20 cellular contexts compared by ENCODE assay signal in genomic region chr19:40331052-40331451, GRCh38. TPM values are rescaled to one million over a fixed set of nuclear protein-coding genes. Genes with fewer than 3 reads are reported as not detected.
DNase-seq lines count a peak whose midpoint lies in the region; ATAC-seq, FAIRE-seq and TF ChIP-seq lines count a peak whose summit lies in the region.
"Had no signal": no experiment of that assay in that cellular context is flagged by ENCODE, and none has a peak within 500 bp of the region (broad histone marks: within the 10 kb centered on the region; RNA-seq: fewer than 3 reads in every experiment).

No MANE protein-coding gene starts in this region.

- H3K79me2 ChIP-seq in K562 (ENCODE audit: control insufficient read depth, insufficient read depth, low read length): no peaks in the 10 kb centered on the region

- ATAC-seq in K562 (no peak), HG03354 (IDR thresholded peaks at IDR 0.05; ENCODE audit: poor library complexity, severe bottlenecking, unreplicated experiment) (no peak)
- ATAC-seq: mucosa of descending colon; PC-3; stimulated activated effector memory CD8-positive, alpha-beta T cell treated with anti-CD3 and anti-CD28 coated beads, Interleukin-12 subunit alpha, Interleukin-12 subunit beta, amount 100 ng/mL, for 72 hours had no signal

- TF ChIP-seq POLR2A in K562 (conservative IDR thresholded peaks at IDR 0.05) (no peak), prostate gland (IDR thresholded peaks at IDR 0.05) (no peak)

- peaks cover 0 to 9% of the 10 kb centered on the region in 2 experiments; a peak in 2 of 5 replicates for H3K4me1 ChIP-seq in K562 (replicated peaks in 1 of 2; ENCODE audit: control insufficient read depth in 2 of 2, insufficient read depth in 2 of 2, low read length in 2 of 2)
- H3K4me1 ChIP-seq in prostate gland (replicated peaks): no peaks in the 10 kb centered on the region
- H3K4me1 ChIP-seq: neural progenitor cell had no signal

- H3K27ac ChIP-seq in K562 (ENCODE audit: extremely low read depth, low read depth, low read length) (no peak overlapping the region), prostate gland (no peak overlapping the region)
- H3K27ac ChIP-seq: neural progenitor cell, suprapubic skin had no signal

- H3K9me3 ChIP-seq in K562 (replicated peaks; ENCODE audit: control insufficient read depth, insufficient read depth, low read depth, low read length) (no peaks in the 10 kb centered on the region), prostate gland (no peaks in the 10 kb centered on the region)
- H3K9me3 ChIP-seq: mucosa of descending colon, suprapubic skin had no signal

- POLR2A ChIA-PET in K562 (lab: Yijun Ruan, JAX): interaction anchor here (0.5 to 1.0 kb wide), 2 partner anchors 9 to 149 kb away, joined by 3 to 4 read pairs; no protein-coding TSS in a partner anchor

- no peaks in the 10 kb centered on the region for H3K27me3 ChIP-seq in K562 (ENCODE audit: control insufficient read depth in 2 of 2, insufficient read depth in 2 of 2, low read length in 2 of 2)
- H3K27me3 ChIP-seq in prostate gland (replicated peaks; ENCODE audit: insufficient read depth): no peaks in the 10 kb centered on the region
- H3K27me3 ChIP-seq: neural progenitor cell, suprapubic skin had no signal

- no peaks in the 10 kb centered on the region for H3K9me1 ChIP-seq in K562 (ENCODE audit: control insufficient read depth, insufficient read depth, low read length)

- peaks cover 79% of the 10 kb centered on the region for H3K36me3 ChIP-seq in K562 (ENCODE audit: control insufficient read depth, insufficient read depth, low read length)
- H3K36me3 ChIP-seq in prostate gland: peaks cover 3 to 9% of the 10 kb centered on the region in 2 donors
- H3K36me3 ChIP-seq: neural progenitor cell had no signal

- H3K4me3 ChIP-seq in K562 (no peak overlapping the region), fibroblast of the aortic adventitia (ENCODE audit: low read depth, low read length) (no peak overlapping the region), prostate gland (no peak overlapping the region)
- H3K4me3 ChIP-seq: mucosa of descending colon, neural progenitor cell, suprapubic skin had no signal

- TF ChIP-seq EP300 in K562 (IDR thresholded peaks at IDR 0.05; ENCODE audit: low read length): no peak

- no peak for TF ChIP-seq CTCF in K562 (IDR thresholded peaks at IDR 0.05 in 2 of 3, conservative IDR thresholded peaks at IDR 0.05 in 1 of 3; ENCODE audit: insufficient read depth in 2 of 3, low read depth in 1 of 3, low read length in 3 of 3)
- no peak for TF ChIP-seq CTCF in fibroblast of the aortic adventitia (IDR thresholded peaks at IDR 0.05; ENCODE audit: insufficient read depth, low read length)
- peak in 1 of 4 experiments; percentile 4 for TF ChIP-seq CTCF in prostate gland (IDR thresholded peaks at IDR 0.05)

- intact Hi-C loops in K562 (cut with micrococcal nuclease): no loop called here
- intact Hi-C loops in prostate gland (cut with DNase I): no loop called here

- WGBS in K562 (ENCODE audit: insufficient coverage, low coverage, missing lambda C conversion rate): 42% methylated on average over 5 of the region's 5 CpGs
- 51% methylated on average over 5 of the region's 5 CpGs for WGBS in prostate gland

- in situ Hi-C loops in K562 (cut with MboI): no loop called here

- no peak for TF ChIP-seq RAD21 in K562 (CRISPR knock-in tag; conservative IDR thresholded peaks at IDR 0.05 in 1 of 2, IDR thresholded peaks at IDR 0.05 in 1 of 2)

- no peak overlapping the region for H3K4me2 ChIP-seq in K562 (ENCODE audit: insufficient read depth, low read length)
- H3K4me2 ChIP-seq: neural progenitor cell had no signal

- no peak for FAIRE-seq in K562 (lab: Jason Lieb, UNC)

- DNase-seq in NOMO-1 treated with DMSO at 0.1 percent for 48 hours (lab: John Stamatoyannopoulos, UW; ENCODE audit: unreplicated experiment) (peak; percentile 77), K562 (ENCODE audit: extremely low read depth in 1 of 4, low spot score in 3 of 4) (no peak), fibroblast of the aortic adventitia (ENCODE audit: low read depth) (peak; percentile 3), prostate gland (ENCODE audit: low spot score) (peak; percentile 49), kidney tubule cell (ENCODE audit: low spot score) (no peak), SHP77 (lab: John Stamatoyannopoulos, UW) (no peak)
- DNase-seq: CD4-positive, alpha-beta memory T cell; DMS 273 treated with DMSO at 0.1 percent for 48 hours; effector memory CD4-positive, alpha-beta T cell; GOT3; mucosa of descending colon; NCI-H146; PC-3; stimulated activated CD4-positive, alpha-beta T cell treated with anti-CD3 and anti-CD28 coated beads, Interleukin-2, amount 100 ng/mL, for 24 hours; T-helper 2 cell had no signal

- H2AFZ ChIP-seq in K562 (ENCODE audit: low read depth, low read length): no peak overlapping the region
- H2AFZ ChIP-seq: neural progenitor cell had no signal

- BruUV-seq in K562 (replicated peaks; lab: Mats Ljungman, UMichigan): no TSS peak

- H4K20me1 ChIP-seq in K562 (replicated peaks; ENCODE audit: control insufficient read depth, insufficient read depth, low read length): no peaks in the 10 kb centered on the region

- CTCF ChIA-PET in K562 (lab: Yijun Ruan, JAX; ENCODE audit: low intra/inter-chr PET ratio): no interaction called here

- no peak overlapping the region; a peak in 1 of 4 replicates for H3K9ac ChIP-seq in K562 (ENCODE audit: insufficient read depth in 1 of 2, low read depth in 2 of 2, low read length in 2 of 2)
- H3K9ac ChIP-seq: neural progenitor cell had no signal

RNA-seq across cellular contexts. Expression of gene C19orf47, which starts 17.1 kb away (rescaled TPM):
- 54.6 and 104 TPM in 2 replicates for total RNA-seq in K562 (2011; cell fraction: chromatin; rRNA removed; ENCODE audit: low replicate concordance)
- total RNA-seq in K562 (2011; cell fraction: nucleolus; rRNA removed): 38.6 and 39.2 TPM in 2 replicates
- 46.7 and 47.2 TPM in 2 replicates for total RNA-seq in K562 (2011; cell fraction: nucleoplasm; rRNA removed)
- total RNA-seq in K562 (2014; rRNA removed) (15.8 and 18.7 TPM in 2 replicates), K562 (2014; rRNA removed; fragmentation: Illumina TruSeq; extraction: Trizol) (3.3 and 4.0 TPM in 2 replicates), K562 (2015; rRNA removed; fragmentation: Illumina TruSeq; extraction: Trizol) (9.6 and 11.0 TPM in 2 replicates), K562 (2021) (26.1 and 27.3 TPM in 2 replicates), fibroblast of the aortic adventitia (ENCODE audit: low replicate concordance) (1.2 and 9.1 TPM in 2 replicates), prostate gland (10 to 100 TPM; 20.8 to 27.3 TPM)
- polyA plus RNA-seq in K562 (2011; rRNA removed) (21.6 and 24.9 TPM in 2 replicates), K562 (2014; fragmentation: Illumina TruSeq; extraction: Trizol) (15.2 and 18.3 TPM in 2 replicates), K562 (2014; fragmentation: Nextera tagmentation; extraction: Ambion mirVana) (under 1 TPM; 0.08 to 0.66 TPM), K562 (2014; rRNA removed) (14.7 and 20.5 TPM in 2 replicates)
- 20.1 and 41.9 TPM in 2 replicates for polyA plus RNA-seq in K562 (2011; cell fraction: cytosol; rRNA removed)
- 26.9 and 32.6 TPM in 2 replicates for polyA plus RNA-seq in K562 (2011; cell fraction: nucleus; rRNA removed)
- 14.8 and 15.2 TPM in 2 replicates for polyA plus RNA-seq in K562 (2012)
- 25.2 and 45.6 TPM in 2 replicates for polyA minus RNA-seq in K562 (2011; rRNA and poly(A)+ RNA removed)
- polyA minus RNA-seq in K562 (2011; cell fraction: cytosol; rRNA and poly(A)+ RNA removed): 13.1 and 23.2 TPM in 2 replicates
- 12.1 and 14.4 TPM in 2 replicates for polyA minus RNA-seq in K562 (2011; cell fraction: nucleus; rRNA and poly(A)+ RNA removed)

RNA-seq across cellular contexts. Expression of gene PLD3, which starts 17.4 kb away (rescaled TPM):
- 107 and 382 TPM in 2 replicates for total RNA-seq in K562 (2011; cell fraction: chromatin; rRNA removed; ENCODE audit: low replicate concordance)
- 428 and 489 TPM in 2 replicates for total RNA-seq in K562 (2011; cell fraction: nucleolus; rRNA removed)
- total RNA-seq in K562 (2011; cell fraction: nucleoplasm; rRNA removed): 273 and 275 TPM in 2 replicates
- total RNA-seq in K562 (2014; rRNA removed) (112 and 167 TPM in 2 replicates), K562 (2014; rRNA removed; fragmentation: Illumina TruSeq; extraction: Trizol) (25.6 and 32.7 TPM in 2 replicates), K562 (2015; rRNA removed; fragmentation: Illumina TruSeq; extraction: Trizol) (63.5 and 72.9 TPM in 2 replicates), K562 (2021) (121 and 128 TPM in 2 replicates), fibroblast of the aortic adventitia (ENCODE audit: low replicate concordance) (179 and 252 TPM in 2 replicates), prostate gland (100 to 1,000 TPM; 328 to 639 TPM)
- polyA plus RNA-seq in K562 (2011; rRNA removed) (72.7 and 167 TPM in 2 replicates), K562 (2014; fragmentation: Illumina TruSeq; extraction: Trizol) (79.3 and 129 TPM in 2 replicates), K562 (2014; fragmentation: Nextera tagmentation; extraction: Ambion mirVana) (1 to 10 TPM; 2.3 to 5.8 TPM), K562 (2014; rRNA removed) (81.6 and 91.2 TPM in 2 replicates)
- 103 and 259 TPM in 2 replicates for polyA plus RNA-seq in K562 (2011; cell fraction: cytosol; rRNA removed)
- polyA plus RNA-seq in K562 (2011; cell fraction: nucleus; rRNA removed): 92.2 and 141 TPM in 2 replicates
- polyA plus RNA-seq in K562 (2012): 172 and 394 TPM in 2 replicates
- 36.8 and 45.4 TPM in 2 replicates for polyA minus RNA-seq in K562 (2011; rRNA and poly(A)+ RNA removed)
- 168 and 196 TPM in 2 replicates for polyA minus RNA-seq in K562 (2011; cell fraction: cytosol; rRNA and poly(A)+ RNA removed)
- polyA minus RNA-seq in K562 (2011; cell fraction: nucleus; rRNA and poly(A)+ RNA removed): 38.8 and 46.8 TPM in 2 replicates

RNA-seq across cellular contexts. Expression of gene AKT2, which starts 45.9 kb away (rescaled TPM):
- total RNA-seq in K562 (2011; cell fraction: chromatin; rRNA removed; ENCODE audit: low replicate concordance): 290 and 653 TPM in 2 replicates
- total RNA-seq in K562 (2011; cell fraction: nucleolus; rRNA removed): 340 and 358 TPM in 2 replicates
- total RNA-seq in K562 (2011; cell fraction: nucleoplasm; rRNA removed): 338 and 343 TPM in 2 replicates
- 61.1 and 83.7 TPM in 2 replicates for total RNA-seq in K562 (2014; rRNA removed)
- total RNA-seq in K562 (2014; rRNA removed; fragmentation: Illumina TruSeq; extraction: Trizol): 44.7 and 55.7 TPM in 2 replicates
- 67.4 and 67.7 TPM in 2 replicates for total RNA-seq in K562 (2015; rRNA removed; fragmentation: Illumina TruSeq; extraction: Trizol)
- total RNA-seq in K562 (2021): 120 and 127 TPM in 2 replicates
- polyA plus RNA-seq in K562 (2011; rRNA removed): 90.8 and 133 TPM in 2 replicates
- 112 and 119 TPM in 2 replicates for polyA plus RNA-seq in K562 (2011; cell fraction: cytosol; rRNA removed)
- 493 and 545 TPM in 2 replicates for polyA plus RNA-seq in K562 (2011; cell fraction: nucleus; rRNA removed)
- 76.0 and 79.7 TPM in 2 replicates for polyA plus RNA-seq in K562 (2012)
- 108 and 132 TPM in 2 replicates for polyA plus RNA-seq in K562 (2014; fragmentation: Illumina TruSeq; extraction: Trizol)
- 1 to 10 TPM; 1.1 TPM for polyA plus RNA-seq in K562 (2014; fragmentation: Nextera tagmentation; extraction: Ambion mirVana)
- polyA plus RNA-seq in K562 (2014; rRNA removed): 85.4 and 108 TPM in 2 replicates
- 47.0 and 54.6 TPM in 2 replicates for polyA minus RNA-seq in K562 (2011; rRNA and poly(A)+ RNA removed)
- 48.0 and 50.7 TPM in 2 replicates for polyA minus RNA-seq in K562 (2011; cell fraction: cytosol; rRNA and poly(A)+ RNA removed)
- 66.6 and 101 TPM in 2 replicates for polyA minus RNA-seq in K562 (2011; cell fraction: nucleus; rRNA and poly(A)+ RNA removed)
- 124 and 132 TPM in 2 replicates for total RNA-seq in fibroblast of the aortic adventitia (ENCODE audit: low replicate concordance)
- 100 to 1,000 TPM in 1 of 2 donors, 10 to 100 TPM in 1; 95.3 to 171 TPM for total RNA-seq in prostate gland

RNA-seq across cellular contexts. Expression of gene HIPK4, which starts 58.9 kb away (rescaled TPM):
- not detected in 2 replicates for total RNA-seq in K562 (2011; cell fraction: chromatin; rRNA removed; ENCODE audit: low replicate concordance)
- 0.13 TPM in 1 of 2 replicates, not detected in the other for total RNA-seq in K562 (2011; cell fraction: nucleolus; rRNA removed)
- total RNA-seq in K562 (2011; cell fraction: nucleoplasm; rRNA removed): 0.31 TPM in 1 of 2 replicates, not detected in the other
- total RNA-seq in K562 (2014; rRNA removed): 0.08 TPM in 1 of 2 replicates, not detected in the other
- total RNA-seq in K562 (2014; rRNA removed; fragmentation: Illumina TruSeq; extraction: Trizol): not detected in 2 replicates
- not detected in 2 replicates for total RNA-seq in K562 (2015; rRNA removed; fragmentation: Illumina TruSeq; extraction: Trizol)
- total RNA-seq in K562 (2021): 0.07 and 0.09 TPM in 2 replicates
- polyA plus RNA-seq in K562 (2011; rRNA removed): 0.06 TPM in 1 of 2 replicates, not detected in the other
- 0.06 TPM in 2 replicates for polyA plus RNA-seq in K562 (2011; cell fraction: cytosol; rRNA removed)
- polyA plus RNA-seq in K562 (2011; cell fraction: nucleus; rRNA removed): 0.10 TPM in 1 of 2 replicates, not detected in the other
- 0.08 and 0.10 TPM in 2 replicates for polyA plus RNA-seq in K562 (2012)
- polyA plus RNA-seq in K562 (2014; fragmentation: Illumina TruSeq; extraction: Trizol): not detected in 2 replicates
- polyA plus RNA-seq in K562 (2014; fragmentation: Nextera tagmentation; extraction: Ambion mirVana): not detected
- polyA plus RNA-seq in K562 (2014; rRNA removed): 0.05 TPM in 1 of 2 replicates, not detected in the other
- polyA minus RNA-seq in K562 (2011; rRNA and poly(A)+ RNA removed): not detected in 2 replicates
- not detected in 2 replicates for polyA minus RNA-seq in K562 (2011; cell fraction: cytosol; rRNA and poly(A)+ RNA removed)
- not detected in 2 replicates for polyA minus RNA-seq in K562 (2011; cell fraction: nucleus; rRNA and poly(A)+ RNA removed)
- total RNA-seq in fibroblast of the aortic adventitia (ENCODE audit: low replicate concordance): 0.18 TPM in 1 of 2 replicates, not detected in the other
- 1 to 10 TPM in 1 of 2 donors, under 1 TPM in 1; 0.14 to 2.6 TPM for total RNA-seq in prostate gland
- total RNA-seq: CD4-positive, alpha-beta memory T cell; PC-3; skeletal muscle tissue had no signal
- polyA plus RNA-seq: CD4-positive, alpha-beta memory T cell had no signal

Comparison
In these comparisons a context has a peak if more than half of its experiments do, and no peak if none do; other contexts are left out.
1. DNase-seq: peak in NOMO-1 treated with DMSO at 0.1 percent for 48 hours (single experiment), fibroblast of the aortic adventitia (single experiment) and prostate gland (single experiment); none in K562 (0 of 4), kidney tubule cell (single experiment) and SHP77 (0 of 2).